In genomic region chr10:86668297-86669165, GRCh38 we compare ENCODE assay signal across 8 cellular contexts. TPM values are rescaled to one million over a fixed set of nuclear protein-coding genes. Genes with fewer than 3 reads are reported as not detected.
DNase-seq lines count a peak whose midpoint lies in the region; ATAC-seq and FAIRE-seq lines count a peak whose summit lies in the region.

A gene with protein sequence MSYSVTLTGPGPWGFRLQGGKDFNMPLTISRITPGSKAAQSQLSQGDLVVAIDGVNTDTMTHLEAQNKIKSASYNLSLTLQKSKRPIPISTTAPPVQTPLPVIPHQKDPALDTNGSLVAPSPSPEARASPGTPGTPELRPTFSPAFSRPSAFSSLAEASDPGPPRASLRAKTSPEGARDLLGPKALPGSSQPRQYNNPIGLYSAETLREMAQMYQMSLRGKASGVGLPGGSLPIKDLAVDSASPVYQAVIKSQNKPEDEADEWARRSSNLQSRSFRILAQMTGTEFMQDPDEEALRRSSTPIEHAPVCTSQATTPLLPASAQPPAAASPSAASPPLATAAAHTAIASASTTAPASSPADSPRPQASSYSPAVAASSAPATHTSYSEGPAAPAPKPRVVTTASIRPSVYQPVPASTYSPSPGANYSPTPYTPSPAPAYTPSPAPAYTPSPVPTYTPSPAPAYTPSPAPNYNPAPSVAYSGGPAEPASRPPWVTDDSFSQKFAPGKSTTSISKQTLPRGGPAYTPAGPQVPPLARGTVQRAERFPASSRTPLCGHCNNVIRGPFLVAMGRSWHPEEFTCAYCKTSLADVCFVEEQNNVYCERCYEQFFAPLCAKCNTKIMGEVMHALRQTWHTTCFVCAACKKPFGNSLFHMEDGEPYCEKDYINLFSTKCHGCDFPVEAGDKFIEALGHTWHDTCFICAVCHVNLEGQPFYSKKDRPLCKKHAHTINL (plus strand): TSS chr10:86668511. CDS start chr10:86668692, 181 bp downstream.

- intact Hi-C loops in left ventricle myocardium superior (cut with micrococcal nuclease): no loop called here

- FAIRE-seq in urothelium cell line (lab: Jason Lieb, UNC): peak; percentile 50

- peak; percentile 42 for ATAC-seq in HG02642 (IDR thresholded peaks at IDR 0.05; ENCODE audit: poor library complexity, unreplicated experiment)
- peak; percentile 44 for ATAC-seq in left ventricle myocardium superior

- DNase-seq in DMS153 treated with DMSO at 0.1 percent for 48 hours (lab: John Stamatoyannopoulos, UW; ENCODE audit: unreplicated experiment) (peak; percentile 56), NCI-H69 (lab: John Stamatoyannopoulos, UW) (peak; percentile 86), left ventricle myocardium superior (peak; percentile 88), urothelium cell line (ENCODE audit: low spot score) (peak; percentile 47), NCI-H1048 (lab: John Stamatoyannopoulos, UW) (no peak), NCI-H774 (lab: John Stamatoyannopoulos, UW) (no peak)
- no peak for DNase-seq in stimulated activated CD4-positive, alpha-beta T cell treated with anti-CD3 and anti-CD28 coated beads, Interleukin-4, amount 100 ng/mL, for 4 hours

RNA-seq across cellular contexts. Expression of the gene that starts here (rescaled TPM):
- 1,459 TPM for total RNA-seq in left ventricle myocardium superior

Comparison
In these comparisons a context has a peak if more than half of its experiments do, and no peak if none do; other contexts are left out.
1. DNase-seq: peak in DMS153 treated with DMSO at 0.1 percent for 48 hours (single experiment), NCI-H69 (single experiment), left ventricle myocardium superior (single experiment) and urothelium cell line (single experiment); none in NCI-H1048 (single experiment), NCI-H774 (single experiment) and stimulated activated CD4-positive, alpha-beta T cell treated with anti-CD3 and anti-CD28 coated beads, Interleukin-4, amount 100 ng/mL, for 4 hours (0 of 2).